In the genomic region with DNA sequence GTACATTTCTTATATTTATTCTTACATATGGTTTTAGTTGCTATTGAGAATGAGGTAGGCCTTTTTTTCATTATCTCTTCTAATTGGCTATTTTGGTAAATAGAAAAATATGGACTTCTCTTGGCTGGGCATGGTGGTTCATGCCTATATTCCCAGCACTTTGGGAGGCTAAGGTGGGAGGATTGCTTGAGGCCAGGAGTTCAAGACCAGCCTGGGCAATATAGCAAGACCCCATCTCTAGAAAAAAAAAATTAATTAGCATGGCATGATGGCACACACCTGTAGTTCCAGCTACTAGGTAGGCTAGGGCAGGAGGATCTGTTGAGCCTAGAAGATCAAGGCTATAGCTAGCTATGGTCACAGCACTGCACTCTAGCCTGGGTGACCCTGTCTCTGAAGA, we compare ENCODE assay signal across 36 cellular contexts.
"Had no signal": no experiment of that assay in that cellular context is flagged by ENCODE, and none has a peak within 500 bp of the region (broad histone marks: within the 10 kb centered on the region; RNA-seq: fewer than 3 reads in every experiment).

No MANE protein-coding gene starts in this region.

- DNase-seq: Karpas-422, Kasumi-1, MG63, MM.1S, MV-4-11, NCI-H1048, NCI-H1092, NCI-H1092 treated with DMSO at 0.1 percent for 48 hours, NCI-H1105, NCI-H1105 treated with DMSO at 0.1 percent for 48 hours, NCI-H1417, NCI-H1417 treated with DMSO at 0.1 percent for 48 hours, NCI-H1436, NCI-H1436 treated with DMSO at 0.1 percent for 48 hours, NCI-H1694, NCI-H1694 treated with DMSO at 0.1 percent for 48 hours, NCI-H187, NCI-H187 treated with DMSO at 0.1 percent for 48 hours, NCI-H1930, NCI-H2029, NCI-H2029 treated with DMSO at 0.1 percent for 48 hours, NCI-H2081, NCI-H2081 treated with DMSO at 0.1 percent for 48 hours, NCI-H2107, NCI-H2171, NCI-H2171 treated with DMSO at 0.1 percent for 48 hours, NCI-H2227 treated with DMSO at 0.1 percent for 48 hours, NCI-H226, NCI-H345, NCI-H446, NCI-H446 treated with DMSO at 0.1 percent for 48 hours, NCI-H510A, NCI-H510A treated with DMSO at 0.1 percent for 48 hours, NCI-H524, NCI-H524 treated with DMSO at 0.1 percent for 48 hours, NCI-H526 had no signal

- H3K9me3 ChIP-seq: MG63 had no signal

- H3K4me3 ChIP-seq: MG63 had no signal

- H3K27me3 ChIP-seq: MG63 had no signal
